In genomic region chr1:8560611-8561544, GRCh38 we compare ENCODE assay signal across 8 cellular contexts.
DNase-seq lines count a peak whose midpoint lies in the region; ATAC-seq, FAIRE-seq and TF ChIP-seq lines count a peak whose summit lies in the region.

No MANE protein-coding gene starts in this region.

- H3K27me3 ChIP-seq in fibroblast of lung (ENCODE audit: control insufficient read depth, insufficient read depth, low read length): no peaks in the 10 kb centered on the region

- no peak overlapping the region for H3K27ac ChIP-seq in fibroblast of lung (ENCODE audit: insufficient read depth, low read length)

- peak; percentile 62 for ATAC-seq in GM18868 (IDR thresholded peaks at IDR 0.05; ENCODE audit: unreplicated experiment)
- ATAC-seq in HG03108 (IDR thresholded peaks at IDR 0.05; ENCODE audit: unreplicated experiment): no peak

- no peak overlapping the region for H3K4me2 ChIP-seq in fibroblast of lung (ENCODE audit: extremely low read depth, insufficient read depth, low read length)

- H3K9me3 Mint-ChIP-seq in neural crest cell: no peaks in the 10 kb centered on the region

- H3K4me3 ChIP-seq in fibroblast of lung (replicated peaks in 1 of 4; ENCODE audit: control extremely low read depth in 1 of 4, insufficient read depth in 1 of 4, low read depth in 3 of 4, low read length in 4 of 4): no peak overlapping the region

- peak; percentile 60 for FAIRE-seq in TTC549 (lab: Jason Lieb, UNC)

- H3K4me3 Mint-ChIP-seq in neural crest cell: no peak overlapping the region

- peaks cover 1% of the 10 kb centered on the region for H3K36me3 Mint-ChIP-seq in neural crest cell (ENCODE audit: low read depth)

- no peaks in the 10 kb centered on the region for H3K9me3 ChIP-seq in fibroblast of lung (ENCODE audit: control insufficient read depth, insufficient read depth, low read depth, low read length)

- H3K36me3 ChIP-seq in fibroblast of lung (ENCODE audit: control insufficient read depth, insufficient read depth, low read length): no peaks in the 10 kb centered on the region

- DNase-seq in COLO829 (ENCODE audit: low spot score) (peak; percentile 33), NCI-H2029 (lab: John Stamatoyannopoulos, UW) (peak; percentile 23), fibroblast of lung (ENCODE audit: low read depth in 2 of 2) (peak; percentile 32 to 67), neural crest cell (ENCODE audit: low read depth, low spot score) (peak; percentile 13), NCI-H226 (no peak)

- no peaks in the 10 kb centered on the region for H3K27me3 Mint-ChIP-seq in neural crest cell (ENCODE audit: low read depth)

- H3K4me1 ChIP-seq in fibroblast of lung (ENCODE audit: control insufficient read depth, extremely low read depth, insufficient read depth, low read length): no peaks in the 10 kb centered on the region

- no peaks in the 10 kb centered on the region for H3K79me2 ChIP-seq in fibroblast of lung (ENCODE audit: control insufficient read depth, insufficient read depth, low read length)

- TF ChIP-seq CTCF in fibroblast of lung (conservative IDR thresholded peaks at IDR 0.05 in 1 of 2, IDR thresholded peaks at IDR 0.05 in 1 of 2; ENCODE audit: low read depth in 1 of 2, low read length in 2 of 2) (peak; percentile 89 to 93), neural crest cell (conservative IDR thresholded peaks at IDR 0.05) (peak; percentile 95)

- H3K27ac Mint-ChIP-seq in neural crest cell (ENCODE audit: unreplicated experiment): no peak overlapping the region

- no peak overlapping the region for H3K9ac ChIP-seq in fibroblast of lung (ENCODE audit: insufficient read depth, low read length)

- H2AFZ ChIP-seq in fibroblast of lung (ENCODE audit: low read length): no peak overlapping the region

- peaks cover 19% of the 10 kb centered on the region for H3K4me1 Mint-ChIP-seq in neural crest cell

- H4K20me1 ChIP-seq in fibroblast of lung (ENCODE audit: control insufficient read depth, extremely low read depth, insufficient read depth, low read length): no peaks in the 10 kb centered on the region
